Comparison of ENCODE assay signal across 8 cellular contexts in genomic region chr22:22721681-22722309, GRCh38.
A peak's percentile ranks its signal among the peaks of the same experiment; 100 is the strongest.
DNase-seq lines count a peak whose midpoint lies in the region; ATAC-seq, FAIRE-seq and TF ChIP-seq lines count a peak whose summit lies in the region.

No MANE protein-coding gene starts in this region.

- H4K20me1 ChIP-seq in GM23338 (replicated peaks; ENCODE audit: insufficient read depth), result no peaks in the 10 kb centered on the region; the same call in 1 of the 2 replicates

- H3K27ac Mint-ChIP-seq in T-cell, result peak overlapping the region; percentile 41 to 68
- H3K27ac Mint-ChIP-seq in dendritic cell treated with granulocyte-macrophage colony-stimulating factor and Interleukin-4, amounts not matched to agents 40 ng/mL and 50 ng/mL, for 4 days, result peak overlapping the region; percentile 97
- no peak overlapping the region for H3K27ac Mint-ChIP-seq in GM23338

- no peaks in the 10 kb centered on the region for H3K36me3 Mint-ChIP-seq in T-cell
- H3K36me3 Mint-ChIP-seq in dendritic cell treated with granulocyte-macrophage colony-stimulating factor and Interleukin-4, amounts not matched to agents 40 ng/mL and 50 ng/mL, for 4 days (ENCODE audit: low read depth), result no peaks in the 10 kb centered on the region
- H3K36me3 Mint-ChIP-seq in GM23338 (ENCODE audit: low read depth), result no peaks in the 10 kb centered on the region

- no peak for FAIRE-seq in frontal cortex (lab: Jason Lieb, UNC)

- H3K9me2 ChIP-seq in GM23338 (ENCODE audit: insufficient read depth), result 0 out of 2 replicates have a peak, but pooled peaks cover 4% of the 10 kb centered on the region

- H3F3A ChIP-seq in GM23338 (replicated peaks; ENCODE audit: low read depth), result no peaks in the 10 kb centered on the region

- H3K27me3 Mint-ChIP-seq in T-cell (peaks cover 0 to 4% of the 10 kb centered on the region in 2 donors), GM23338 (ENCODE audit: insufficient read depth, low read depth, poor library complexity) (peaks cover 50% of the 10 kb centered on the region)
- no peaks in the 10 kb centered on the region for H3K27me3 Mint-ChIP-seq in dendritic cell treated with granulocyte-macrophage colony-stimulating factor and Interleukin-4, amounts not matched to agents 40 ng/mL and 50 ng/mL, for 4 days

- peaks cover 23 to 37% (median 28%) of the 10 kb centered on the region in 3 donors for H3K4me1 Mint-ChIP-seq in T-cell
- peaks cover 45% of the 10 kb centered on the region for H3K4me1 Mint-ChIP-seq in dendritic cell treated with granulocyte-macrophage colony-stimulating factor and Interleukin-4, amounts not matched to agents 40 ng/mL and 50 ng/mL, for 4 days (ENCODE audit: low read depth)
- H3K4me1 Mint-ChIP-seq in GM23338, result no peaks in the 10 kb centered on the region

- DNase-seq in GDM1 (lab: John Stamatoyannopoulos, UW) (peak; percentile 7), T-cell (peak in 13 of 34 experiments; percentile 11 to 37 (median 31)), frontal cortex (ENCODE audit: low spot score in 2 of 2) (no peak), NCI-H1436 (lab: John Stamatoyannopoulos, UW) (no peak), GM23338 (ENCODE audit: low spot score) (no peak)
- peak; percentile 70 to 72 for DNase-seq in stimulated activated CD4-positive, alpha-beta T cell treated with anti-CD3 and anti-CD28 coated beads, Interleukin-1b, Interleukin-23, amount 100 ng/mL, for 4 hours (ENCODE audit: low read depth in 2 of 2)

- no peak overlapping the region for H3K4me2 ChIP-seq in GM23338

- intact Hi-C loops in dendritic cell treated with granulocyte-macrophage colony-stimulating factor and Interleukin-4, amounts not matched to agents 40 ng/mL and 50 ng/mL, for 4 days (cut with micrococcal nuclease), result no loop called here

- H3K27ac ChIP-seq in GM23338 (ENCODE audit: low read depth), result no peak overlapping the region

- H3K79me2 ChIP-seq in GM23338 (replicated peaks; ENCODE audit: insufficient read depth), result no peaks in the 10 kb centered on the region

- no peak overlapping the region for H3K4me3 ChIP-seq in GM23338

- H3K4me3 Mint-ChIP-seq in T-cell, result no peak overlapping the region
- no peak overlapping the region for H3K4me3 Mint-ChIP-seq in dendritic cell treated with granulocyte-macrophage colony-stimulating factor and Interleukin-4, amounts not matched to agents 40 ng/mL and 50 ng/mL, for 4 days
- H3K4me3 Mint-ChIP-seq in GM23338, result no peak overlapping the region

- POLR2A ChIA-PET in T-cell (lab: Charles Lee), result no interaction called here

- H3K36me3 ChIP-seq in GM23338 (ENCODE audit: insufficient read depth), result no peaks in the 10 kb centered on the region

- peak; percentile 49 to 80 (median 67) for ATAC-seq in T-cell (replicated peaks in 1 of 4)
- ATAC-seq in GM19395 (IDR thresholded peaks at IDR 0.05; ENCODE audit: unreplicated experiment), result no peak
- no peak for ATAC-seq in GM23338

- no peaks in the 10 kb centered on the region for H3K4me1 ChIP-seq in GM23338 (ENCODE audit: insufficient read depth)

- CTCF ChIA-PET in T-cell (lab: Charles Lee), result interaction anchor here in 1 of 2 donors (1.6 to 2.5 kb wide), 3 partner anchors 16 to 32 kb away, joined by 4 to 21 read pairs (median 7); no protein-coding TSS in a partner anchor

- H3K9me3 Mint-ChIP-seq in T-cell, result no peaks in the 10 kb centered on the region
- no peaks in the 10 kb centered on the region for H3K9me3 Mint-ChIP-seq in dendritic cell treated with granulocyte-macrophage colony-stimulating factor and Interleukin-4, amounts not matched to agents 40 ng/mL and 50 ng/mL, for 4 days
- H3K9me3 Mint-ChIP-seq in GM23338, result no peaks in the 10 kb centered on the region

- TF ChIP-seq CTCF in GM23338 (conservative IDR thresholded peaks at IDR 0.05; ENCODE audit: low read depth in 2 of 2), result no peak

- peaks cover 100% of the 10 kb centered on the region for H3K27me3 ChIP-seq in GM23338 (ENCODE audit: insufficient read depth)

- H2AFZ ChIP-seq in GM23338, result no peak overlapping the region

TF ChIP-seq in GM23338, 12 proteins besides CTCF, POLR2A, EP300 and RAD21 (continues in another document):
- TF ChIP-seq REST (IDR thresholded peaks at IDR 0.05; ENCODE audit: unreplicated experiment) (no peak), JUNB (IDR thresholded peaks at IDR 0.05; ENCODE audit: unreplicated experiment) (no peak), POLR2AphosphoS5 (IDR thresholded peaks at IDR 0.05; ENCODE audit: low read depth) (no peak), EZH2phosphoT487 (IDR thresholded peaks at IDR 0.05; ENCODE audit: unreplicated experiment) (no peak), CREB1 (CRISPR knock-in tag; IDR thresholded peaks at IDR 0.05; ENCODE audit: low read depth) (no peak), ZNF462 (CRISPR knock-in tag; IDR thresholded peaks at IDR 0.05) (no peak)

Comparison
In these comparisons a context has a peak if more than half of its experiments do, and no peak if none do; other contexts are left out.
1. DNase-seq: peak in GDM1 (single experiment) and stimulated activated CD4-positive, alpha-beta T cell treated with anti-CD3 and anti-CD28 coated beads, Interleukin-1b, Interleukin-23, amount 100 ng/mL, for 4 hours (2 of 2); none in frontal cortex (0 of 2), NCI-H1436 (single experiment) and GM23338 (single experiment).
2. ATAC-seq: peak in T-cell (4 of 4); none in GM19395 (single experiment) and GM23338 (single experiment).